Comparison of ENCODE assay signal across 8 cellular contexts in the genomic region with DNA sequence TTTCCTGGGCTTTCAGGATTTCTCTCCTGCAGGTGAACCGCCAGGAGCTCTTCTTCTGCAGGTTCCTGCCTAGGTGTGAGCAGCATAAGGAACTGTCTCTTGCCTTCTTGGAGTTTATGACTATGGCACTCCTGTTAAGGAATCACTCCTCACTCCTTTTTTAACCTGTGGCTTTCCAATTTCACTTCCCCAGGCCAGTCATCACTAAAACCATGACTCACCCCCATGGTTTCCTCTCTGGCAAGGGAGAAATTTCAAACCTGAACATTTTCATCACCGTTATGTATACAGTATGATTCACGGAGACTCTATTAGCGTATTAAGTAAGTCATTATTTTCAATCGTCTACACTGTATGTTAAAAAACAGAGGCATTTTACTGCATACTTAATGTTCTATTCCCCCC.
DNase-seq lines count a peak whose midpoint lies in the region; ATAC-seq and TF ChIP-seq lines count a peak whose summit lies in the region.

No MANE protein-coding gene starts in this region.

- no peaks in the 10 kb centered on the region for H3K36me3 Mint-ChIP-seq in memory B cell
- no peaks in the 10 kb centered on the region for H3K36me3 Mint-ChIP-seq in activated CD4-positive, alpha-beta T cell treated with anti-CD3 and anti-CD28 coated beads, Interleukin-2, amount 10 ng/mL, durations not matched to agents 24 days and 14 days (ENCODE audit: low read depth)
- H3K36me3 Mint-ChIP-seq in activated T-helper 2 cell treated with anti-CD3 and anti-CD28 coated beads, Interferon-gamma antibody, Interleukin-2, Interleukin-4, amounts not matched to agents 10 μg/mL and 5 μg/mL and 100 μg/mL, durations not matched to agents 14 hours and 24 hours and 36 hours (ENCODE audit: low read depth): no peaks in the 10 kb centered on the region

- peak; percentile 27 for ATAC-seq in GM18867 (IDR thresholded peaks at IDR 0.05; ENCODE audit: unreplicated experiment)
- ATAC-seq in HG02870 (IDR thresholded peaks at IDR 0.05; ENCODE audit: unreplicated experiment): peak; percentile 39
- ATAC-seq in memory B cell (ENCODE audit: low read depth): no peak
- ATAC-seq in HG02642 (IDR thresholded peaks at IDR 0.05; ENCODE audit: poor library complexity, unreplicated experiment): no peak

- peak overlapping the region; percentile 80 for H3K4me3 Mint-ChIP-seq in memory B cell
- no peak overlapping the region for H3K4me3 Mint-ChIP-seq in activated CD4-positive, alpha-beta T cell treated with anti-CD3 and anti-CD28 coated beads, Interleukin-2, amount 10 ng/mL, durations not matched to agents 24 days and 14 days
- no peak overlapping the region for H3K4me3 Mint-ChIP-seq in activated T-helper 2 cell treated with anti-CD3 and anti-CD28 coated beads, Interferon-gamma antibody, Interleukin-2, Interleukin-4, amounts not matched to agents 10 μg/mL and 5 μg/mL and 100 μg/mL, durations not matched to agents 14 hours and 24 hours and 36 hours (ENCODE audit: low read depth)

- peak overlapping the region; percentile 89 for H3K27ac Mint-ChIP-seq in memory B cell
- H3K27ac Mint-ChIP-seq in activated CD4-positive, alpha-beta T cell treated with anti-CD3 and anti-CD28 coated beads, Interleukin-2, amount 10 ng/mL, durations not matched to agents 24 days and 14 days: no peak overlapping the region
- H3K27ac Mint-ChIP-seq in activated T-helper 2 cell treated with anti-CD3 and anti-CD28 coated beads, Interferon-gamma antibody, Interleukin-2, Interleukin-4, amounts not matched to agents 10 μg/mL and 5 μg/mL and 100 μg/mL, durations not matched to agents 14 hours and 24 hours and 36 hours: no peak overlapping the region

- H3K27ac ChIP-seq in OCI-LY3 (ENCODE audit: low read length): peak overlapping the region; percentile 99

- no peak for DNase-seq in memory B cell (ENCODE audit: low spot score in 2 of 2)
- no peak for DNase-seq in activated CD4-positive, alpha-beta T cell treated with anti-CD3 and anti-CD28 coated beads, Interleukin-2, amount 10 ng/mL, durations not matched to agents 24 days and 14 days
- DNase-seq in COR-L47 (lab: John Stamatoyannopoulos, UW): no peak
- DNase-seq in activated T-helper 2 cell treated with anti-CD3 and anti-CD28 coated beads, Interferon-gamma antibody, Interleukin-2, Interleukin-4, amounts not matched to agents 10 μg/mL and 5 μg/mL and 100 μg/mL, durations not matched to agents 14 hours and 24 hours and 36 hours (ENCODE audit: low spot score): no peak

- H3K4me1 Mint-ChIP-seq in memory B cell: peaks cover 47% of the 10 kb centered on the region
- peaks cover 17% of the 10 kb centered on the region for H3K4me1 Mint-ChIP-seq in activated CD4-positive, alpha-beta T cell treated with anti-CD3 and anti-CD28 coated beads, Interleukin-2, amount 10 ng/mL, durations not matched to agents 24 days and 14 days
- peaks cover 24% of the 10 kb centered on the region for H3K4me1 Mint-ChIP-seq in activated T-helper 2 cell treated with anti-CD3 and anti-CD28 coated beads, Interferon-gamma antibody, Interleukin-2, Interleukin-4, amounts not matched to agents 10 μg/mL and 5 μg/mL and 100 μg/mL, durations not matched to agents 14 hours and 24 hours and 36 hours (ENCODE audit: low read depth)

- peak overlapping the region; percentile 73 for H3K4me3 ChIP-seq in OCI-LY3 (ENCODE audit: low read length)

- peak overlapping the region; percentile 92 for H3K4me2 ChIP-seq in OCI-LY3 (ENCODE audit: low read length)

- H2AFZ ChIP-seq in OCI-LY3 (ENCODE audit: low read depth, low read length): no peak overlapping the region

- H3K9me3 Mint-ChIP-seq in memory B cell: no peaks in the 10 kb centered on the region
- no peaks in the 10 kb centered on the region for H3K9me3 Mint-ChIP-seq in activated CD4-positive, alpha-beta T cell treated with anti-CD3 and anti-CD28 coated beads, Interleukin-2, amount 10 ng/mL, durations not matched to agents 24 days and 14 days
- no peaks in the 10 kb centered on the region for H3K9me3 Mint-ChIP-seq in activated T-helper 2 cell treated with anti-CD3 and anti-CD28 coated beads, Interferon-gamma antibody, Interleukin-2, Interleukin-4, amounts not matched to agents 10 μg/mL and 5 μg/mL and 100 μg/mL, durations not matched to agents 14 hours and 24 hours and 36 hours

- H3K79me2 ChIP-seq in OCI-LY3 (ENCODE audit: low read length): no peaks in the 10 kb centered on the region

- H3K9ac ChIP-seq in OCI-LY3 (ENCODE audit: low read length): peak overlapping the region; percentile 64

- no peaks in the 10 kb centered on the region for H3K9me3 ChIP-seq in OCI-LY3 (ENCODE audit: insufficient read depth, low read length)

- no peak for TF ChIP-seq CTCF in OCI-LY3 (IDR thresholded peaks at IDR 0.05; ENCODE audit: low read depth, low read length)

- intact Hi-C loops in activated CD4-positive, alpha-beta T cell treated with anti-CD3 and anti-CD28 coated beads, Interleukin-2, amount 10 ng/mL, durations not matched to agents 24 days and 14 days (cut with micrococcal nuclease): no loop called here
- intact Hi-C loops in activated T-helper 2 cell treated with anti-CD3 and anti-CD28 coated beads, Interferon-gamma antibody, Interleukin-2, Interleukin-4, amounts not matched to agents 10 μg/mL and 5 μg/mL and 100 μg/mL, durations not matched to agents 14 hours and 24 hours and 36 hours (cut with micrococcal nuclease): loop anchor here (5.0 kb wide), 1 partner anchor 1458 kb away; no protein-coding TSS in a partner anchor

- H3K27me3 Mint-ChIP-seq in memory B cell: no peaks in the 10 kb centered on the region
- H3K27me3 Mint-ChIP-seq in activated CD4-positive, alpha-beta T cell treated with anti-CD3 and anti-CD28 coated beads, Interleukin-2, amount 10 ng/mL, durations not matched to agents 24 days and 14 days: peaks cover 13% of the 10 kb centered on the region
- peaks cover 9% of the 10 kb centered on the region for H3K27me3 Mint-ChIP-seq in activated T-helper 2 cell treated with anti-CD3 and anti-CD28 coated beads, Interferon-gamma antibody, Interleukin-2, Interleukin-4, amounts not matched to agents 10 μg/mL and 5 μg/mL and 100 μg/mL, durations not matched to agents 14 hours and 24 hours and 36 hours (ENCODE audit: low read depth)

- H3K36me3 ChIP-seq in OCI-LY3 (replicated peaks; ENCODE audit: low read depth, low read length): no peaks in the 10 kb centered on the region

- H4K20me1 ChIP-seq in OCI-LY3 (ENCODE audit: insufficient read depth, low read length): no peaks in the 10 kb centered on the region

- H3K27me3 ChIP-seq in OCI-LY3 (ENCODE audit: low read depth, low read length): no peaks in the 10 kb centered on the region

- H3K4me1 ChIP-seq in OCI-LY3 (ENCODE audit: low read length): peaks cover 60% of the 10 kb centered on the region

Comparison
In these comparisons a context has a peak if more than half of its experiments do, and no peak if none do; other contexts are left out.
1. ATAC-seq: peak in GM18867 (single experiment) and HG02870 (single experiment); none in memory B cell (single experiment) and HG02642 (single experiment).